10 cellular contexts compared by ENCODE assay signal in genomic region chr19:13610042-13610691, GRCh38.
A peak's percentile ranks its signal among the peaks of the same experiment; 100 is the strongest.
DNase-seq lines count a peak whose midpoint lies in the region; ATAC-seq and TF ChIP-seq lines count a peak whose summit lies in the region.
"Had no signal": no experiment of that assay in that cellular context is flagged by ENCODE, and none has a peak within 500 bp of the region (broad histone marks: within the 10 kb centered on the region; RNA-seq: fewer than 3 reads in every experiment).

No MANE protein-coding gene starts in this region.

- no peak overlapping the region for H3K4me3 ChIP-seq in endodermal cell (ENCODE audit: low read length)
- H3K4me3 ChIP-seq: MG63 had no signal

- H3K4me3 Mint-ChIP-seq in endodermal cell: no peak overlapping the region
- H3K4me3 Mint-ChIP-seq: stimulated activated memory B cell treated with anti-CD40 and anti-IgM and Interleukin-4, amounts not matched to agents 10 μg/mL and 1 μg/mL and 100 μg/mL, for 72 hours had no signal

- H3K36me3 ChIP-seq in endodermal cell (ENCODE audit: control insufficient read depth, insufficient read depth, low read length): no peaks in the 10 kb centered on the region
- H3K36me3 ChIP-seq: MG63 had no signal

- peak overlapping the region; percentile 66 for H3K27ac Mint-ChIP-seq in endodermal cell
- H3K27ac Mint-ChIP-seq: stimulated activated memory B cell treated with anti-CD40 and anti-IgM and Interleukin-4, amounts not matched to agents 10 μg/mL and 1 μg/mL and 100 μg/mL, for 72 hours had no signal

- H3K4me1 ChIP-seq in endodermal cell (ENCODE audit: control insufficient read depth, insufficient read depth, low read length): peaks cover 7% of the 10 kb centered on the region

- H3K9me3 ChIP-seq in endodermal cell (ENCODE audit: control insufficient read depth, low read length): no peaks in the 10 kb centered on the region

- peak; percentile 91 for DNase-seq in DMS53 treated with DMSO at 0.1 percent for 48 hours (lab: John Stamatoyannopoulos, UW; ENCODE audit: unreplicated experiment)
- peak; percentile 8 for DNase-seq in KBM-7
- DNase-seq in NCI-H524 treated with DMSO at 0.1 percent for 48 hours (lab: John Stamatoyannopoulos, UW): peak; percentile 66
- DNase-seq in endodermal cell: peak; percentile 67
- no peak for DNase-seq in stimulated activated CD4-positive, alpha-beta T cell treated with anti-CD3 and anti-CD28 coated beads, Interleukin-2, amount 100 ng/mL, for 24 hours
- DNase-seq in COLO829 (ENCODE audit: low spot score): no peak
- DNase-seq in left cardiac atrium: no peak
- DNase-seq: MG63 had no signal

- H3K9me3 Mint-ChIP-seq in endodermal cell: peaks cover 3% of the 10 kb centered on the region
- H3K9me3 Mint-ChIP-seq: stimulated activated memory B cell treated with anti-CD40 and anti-IgM and Interleukin-4, amounts not matched to agents 10 μg/mL and 1 μg/mL and 100 μg/mL, for 72 hours had no signal

- 42 to 53% methylated on average over 8 to 14 of the region's 15 CpGs for WGBS in endodermal cell (ENCODE audit: insufficient coverage in 1 of 2, insufficient read length in 1 of 2), 2 experiments

- in situ Hi-C loops in KBM-7 (cut with MboI; ENCODE audit: low pct_unique_long_range_greater_than_20kb, low sequenced_read_pairs): loop anchor here (10.0 kb wide), 1 partner anchor 255 kb away; no protein-coding TSS in a partner anchor

- no peaks in the 10 kb centered on the region for H3K36me3 Mint-ChIP-seq in endodermal cell (ENCODE audit: low read depth)
- H3K36me3 Mint-ChIP-seq: stimulated activated memory B cell treated with anti-CD40 and anti-IgM and Interleukin-4, amounts not matched to agents 10 μg/mL and 1 μg/mL and 100 μg/mL, for 72 hours had no signal

- TF ChIP-seq CTCF in endodermal cell (conservative IDR thresholded peaks at IDR 0.05): no peak

- H3K4me1 Mint-ChIP-seq in endodermal cell: peaks cover 21% of the 10 kb centered on the region

- intact Hi-C loops in left cardiac atrium (cut with DNase I): no loop called here

- H3K27ac ChIP-seq in endodermal cell (ENCODE audit: low read depth, low read length): no peak overlapping the region

- no peaks in the 10 kb centered on the region for H3K27me3 ChIP-seq in endodermal cell (ENCODE audit: control insufficient read depth, insufficient read depth, low read length, poor library complexity, severe bottlenecking)
- H3K27me3 ChIP-seq: MG63 had no signal

- no peak overlapping the region for H3K9ac ChIP-seq in endodermal cell (ENCODE audit: extremely low read depth, low read length, poor library complexity, severe bottlenecking)

- ATAC-seq in HG03521 (IDR thresholded peaks at IDR 0.05; ENCODE audit: unreplicated experiment) (no peak), left cardiac atrium (no peak)
- ATAC-seq: stimulated activated memory B cell treated with anti-CD40 and anti-IgM and Interleukin-4, amounts not matched to agents 10 μg/mL and 1 μg/mL and 100 μg/mL, for 72 hours had no signal

- H3K27me3 Mint-ChIP-seq in endodermal cell (ENCODE audit: insufficient read depth): no peaks in the 10 kb centered on the region

Comparison
In these comparisons a context has a peak if more than half of its experiments do, and no peak if none do; other contexts are left out.
1. DNase-seq: peak in DMS53 treated with DMSO at 0.1 percent for 48 hours (single experiment), KBM-7 (single experiment), NCI-H524 treated with DMSO at 0.1 percent for 48 hours (single experiment) and endodermal cell (single experiment); none in stimulated activated CD4-positive, alpha-beta T cell treated with anti-CD3 and anti-CD28 coated beads, Interleukin-2, amount 100 ng/mL, for 24 hours (0 of 2), COLO829 (single experiment) and left cardiac atrium (single experiment).